Comparison of ENCODE assay signal across 8 cellular contexts in genomic region chr13:110944121-110944967, GRCh38. TPM values are rescaled to one million over a fixed set of nuclear protein-coding genes. Genes with fewer than 3 reads are reported as not detected.
A peak's percentile ranks its signal among the peaks of the same experiment; 100 is the strongest.
DNase-seq lines count a peak whose midpoint lies in the region; ATAC-seq and TF ChIP-seq lines count a peak whose summit lies in the region.

No MANE protein-coding gene starts in this region.

- H3K4me3 ChIP-seq in SK-N-SH (ENCODE audit: low read depth in 2 of 2, low read length in 1 of 2): peak overlapping the region in 1 of 2 experiments; percentile 37; a peak in 1 of 4 replicates
- H3K4me3 ChIP-seq in epithelial cell of esophagus (ENCODE audit: low read length): no peak overlapping the region
- peak overlapping the region; percentile 26 for H3K4me3 ChIP-seq in osteoblast (ENCODE audit: insufficient read depth, low read length)

- H3K9me3 ChIP-seq in SK-N-SH: no peaks in the 10 kb centered on the region
- H3K9me3 ChIP-seq in osteoblast (ENCODE audit: low read depth, low read length): no peaks in the 10 kb centered on the region

- no peaks in the 10 kb centered on the region for H3F3A ChIP-seq in SK-N-SH (replicated peaks; ENCODE audit: insufficient read depth)

- peak; percentile 74 for DNase-seq in COLO829 (ENCODE audit: low spot score)
- DNase-seq in HPDE6-E6E7 (ENCODE audit: extremely low spot score): peak; percentile 53
- peak; percentile 51 for DNase-seq in SK-N-SH
- DNase-seq in epithelial cell of esophagus (ENCODE audit: low read depth): peak; percentile 71
- DNase-seq in osteoblast (ENCODE audit: insufficient read length, low spot score, missing footprints): peak; percentile 89
- no peak for DNase-seq in NCI-H1694 (lab: John Stamatoyannopoulos, UW)
- no peak for DNase-seq in activated effector memory CD4-positive, alpha-beta T cell treated with Interleukin-2 at 50 U/mL for 16 hours

- peak; percentile 60 for TF ChIP-seq CTCF in SK-N-SH (IDR thresholded peaks at IDR 0.05)
- TF ChIP-seq CTCF in epithelial cell of esophagus (IDR thresholded peaks at IDR 0.05; ENCODE audit: insufficient read depth, low read depth, low read length, missing control alignments): peak; percentile 87
- peak; percentile 70 for TF ChIP-seq CTCF in osteoblast (IDR thresholded peaks at IDR 0.05; ENCODE audit: extremely low read depth, low read depth, low read length)

- no peaks in the 10 kb centered on the region for H3K79me2 ChIP-seq in SK-N-SH (ENCODE audit: insufficient read depth)
- H3K79me2 ChIP-seq in osteoblast (ENCODE audit: insufficient read depth, low read length): no peaks in the 10 kb centered on the region

- no peak overlapping the region for H3K9ac ChIP-seq in SK-N-SH

- POLR2A ChIA-PET in SK-N-SH (lab: Yijun Ruan, JAX): no interaction called here

- H3K36me3 ChIP-seq in SK-N-SH (replicated peaks in 1 of 2; ENCODE audit: control insufficient read depth in 1 of 2, insufficient read depth in 2 of 2, low read length in 1 of 2) (no peaks in the 10 kb centered on the region), osteoblast (ENCODE audit: insufficient read depth, low read length) (no peaks in the 10 kb centered on the region)

- no peaks in the 10 kb centered on the region for H4K20me1 ChIP-seq in SK-N-SH (ENCODE audit: insufficient read depth)
- H4K20me1 ChIP-seq in osteoblast (ENCODE audit: insufficient read depth, low read length): no peaks in the 10 kb centered on the region

- H2AFZ ChIP-seq in SK-N-SH (ENCODE audit: low read depth) (0 out of 2 replicates have a peak overlapping the region, but pooled peaks have one; percentile 2), osteoblast (ENCODE audit: low read length) (peak overlapping the region; percentile 49)

- WGBS in SK-N-SH (ENCODE audit: low lambda C conversion rate): 51% methylated on average over 8 of the region's 8 CpGs

- H3K27ac ChIP-seq in SK-N-SH (ENCODE audit: low read depth in 2 of 2, low read length in 1 of 2): no peak overlapping the region
- H3K27ac ChIP-seq in osteoblast (ENCODE audit: low read depth, low read length): no peak overlapping the region

- no peak for TF ChIP-seq EP300 in SK-N-SH (IDR thresholded peaks at IDR 0.05; ENCODE audit: borderline replicate concordance in 1 of 2, low read depth in 1 of 2, low read length in 1 of 2)

- H3K4me1 ChIP-seq in SK-N-SH (ENCODE audit: control insufficient read depth in 1 of 2, insufficient read depth in 2 of 2, low read depth in 1 of 2, low read length in 1 of 2) (no peaks in the 10 kb centered on the region), osteoblast (ENCODE audit: insufficient read depth, low read length) (peaks cover 8% of the 10 kb centered on the region)

- H3K4me2 ChIP-seq in SK-N-SH (no peak overlapping the region), osteoblast (ENCODE audit: insufficient read depth, low read length) (no peak overlapping the region)

- H3K9me2 ChIP-seq in SK-N-SH: no peaks in the 10 kb centered on the region

- TF ChIP-seq RAD21 in SK-N-SH (IDR thresholded peaks at IDR 0.05; ENCODE audit: low read length): peak; percentile 69

- peak; percentile 53 for ATAC-seq in GM18873 (IDR thresholded peaks at IDR 0.05; ENCODE audit: low FRiP score, unreplicated experiment)

- H3K27me3 ChIP-seq in SK-N-SH (ENCODE audit: insufficient read depth) (no peaks in the 10 kb centered on the region; the same call in 1 of the 2 replicates), osteoblast (ENCODE audit: insufficient read depth, low read length) (no peaks in the 10 kb centered on the region)

- CTCF ChIA-PET in SK-N-SH (lab: Yijun Ruan, JAX): interaction anchor here (0.5 to 1.2 kb wide), 6 partner anchors 14 to 282 kb away, joined by 3 to 4 read pairs (median 3); no protein-coding TSS in a partner anchor

TF ChIP-seq in SK-N-SH, 30 proteins besides CTCF, POLR2A, EP300 and RAD21:
- TF ChIP-seq SMC3 (IDR thresholded peaks at IDR 0.05; ENCODE audit: low read depth, low read length) (peak; percentile 62), GATA2 (CRISPR knock-in tag; IDR thresholded peaks at IDR 0.05) (no peak), ZBTB33 (IDR thresholded peaks at IDR 0.05; ENCODE audit: borderline replicate concordance, low read depth) (no peak), SIN3A (IDR thresholded peaks at IDR 0.05; ENCODE audit: borderline replicate concordance, low read depth, low read length) (no peak)

RNA-seq across cellular contexts. Expression of gene ANKRD10, which starts 29.5 kb away (rescaled TPM):
- polyA plus RNA-seq in SK-N-SH (2012; rRNA removed): 53.2 and 77.8 TPM in 2 replicates
- polyA plus RNA-seq in SK-N-SH (2012; cell fraction: cytosol; rRNA removed): 20.7 and 22.2 TPM in 2 replicates
- 274 and 444 TPM in 2 replicates for polyA plus RNA-seq in SK-N-SH (2012; cell fraction: nucleus; rRNA removed)
- total RNA-seq in osteoblast: 128 and 156 TPM in 2 replicates

Comparison
In these comparisons a context has a peak if more than half of its experiments do, and no peak if none do; other contexts are left out.
1. DNase-seq: peak in COLO829 (single experiment), HPDE6-E6E7 (single experiment), SK-N-SH (single experiment), epithelial cell of esophagus (single experiment) and osteoblast (single experiment); none in NCI-H1694 (single experiment) and activated effector memory CD4-positive, alpha-beta T cell treated with Interleukin-2 at 50 U/mL for 16 hours (single experiment).
2. Peak in every context shown above with its lines, with median percentiles within 50 percentile points of each other: CTCF ChIP-seq.